ENCODE assay signal across 9 cellular contexts in genomic region chr2:238848941-238849853, GRCh38.
DNase-seq lines count a peak whose midpoint lies in the region; ATAC-seq and TF ChIP-seq lines count a peak whose summit lies in the region.
"Had no signal": no experiment of that assay in that cellular context is flagged by ENCODE, and none has a peak within 500 bp of the region (broad histone marks: within the 10 kb centered on the region; RNA-seq: fewer than 3 reads in every experiment).

No MANE protein-coding gene starts in this region.

- no peak for ATAC-seq in HG03442 (IDR thresholded peaks at IDR 0.05; ENCODE audit: unreplicated experiment)
- no peak for ATAC-seq in HG03025 (IDR thresholded peaks at IDR 0.05; ENCODE audit: low FRiP score, unreplicated experiment)
- ATAC-seq: stimulated activated effector memory CD8-positive, alpha-beta T cell treated with anti-CD3 and anti-CD28 coated beads, Interleukin-12 subunit alpha, Interleukin-12 subunit beta, amount 100 ng/mL, for 72 hours had no signal

- H3K27ac ChIP-seq in skin epidermis: peak overlapping the region in 20 of 21 experiments; percentile 64 to 94 (median 82)

- peak overlapping the region; percentile 93 for H3K4me3 ChIP-seq in HFF-Myc (replicated peaks; ENCODE audit: low read depth, low read length)
- peak overlapping the region; percentile 85 to 88 for H3K4me3 ChIP-seq in cardiac fibroblast (replicated peaks in 1 of 2; ENCODE audit: low read depth in 2 of 2, low read length in 2 of 2)
- peak overlapping the region; percentile 37 to 53 (median 40) for H3K4me3 ChIP-seq in skin epidermis

- TF ChIP-seq CTCF in HFF-Myc (IDR thresholded peaks at IDR 0.05; ENCODE audit: low read depth, low read length, missing control alignments): no peak
- TF ChIP-seq CTCF in cardiac fibroblast (IDR thresholded peaks at IDR 0.05; ENCODE audit: low read depth, low read length): no peak

- no peak for DNase-seq in HFF-Myc (ENCODE audit: extremely low read depth, low read depth)
- DNase-seq in cardiac fibroblast (ENCODE audit: low read depth in 2 of 2): peak; percentile 31 to 54
- DNase-seq in islet precursor cell: peak; percentile 62
- DNase-seq in glomerular visceral epithelial cell (ENCODE audit: extremely low spot score): no peak
- DNase-seq in COLO829 (ENCODE audit: low spot score): no peak

Comparison
In these comparisons a context has a peak if more than half of its experiments do, and no peak if none do; other contexts are left out.
1. DNase-seq: peak in cardiac fibroblast (2 of 2) and islet precursor cell (single experiment); none in HFF-Myc (single experiment), glomerular visceral epithelial cell (single experiment) and COLO829 (single experiment).
2. H3K4me3 ChIP-seq: peak in every context shown above with its lines; median percentile 93 in HFF-Myc; 86 in cardiac fibroblast; 40 in skin epidermis.